In the genomic region with DNA sequence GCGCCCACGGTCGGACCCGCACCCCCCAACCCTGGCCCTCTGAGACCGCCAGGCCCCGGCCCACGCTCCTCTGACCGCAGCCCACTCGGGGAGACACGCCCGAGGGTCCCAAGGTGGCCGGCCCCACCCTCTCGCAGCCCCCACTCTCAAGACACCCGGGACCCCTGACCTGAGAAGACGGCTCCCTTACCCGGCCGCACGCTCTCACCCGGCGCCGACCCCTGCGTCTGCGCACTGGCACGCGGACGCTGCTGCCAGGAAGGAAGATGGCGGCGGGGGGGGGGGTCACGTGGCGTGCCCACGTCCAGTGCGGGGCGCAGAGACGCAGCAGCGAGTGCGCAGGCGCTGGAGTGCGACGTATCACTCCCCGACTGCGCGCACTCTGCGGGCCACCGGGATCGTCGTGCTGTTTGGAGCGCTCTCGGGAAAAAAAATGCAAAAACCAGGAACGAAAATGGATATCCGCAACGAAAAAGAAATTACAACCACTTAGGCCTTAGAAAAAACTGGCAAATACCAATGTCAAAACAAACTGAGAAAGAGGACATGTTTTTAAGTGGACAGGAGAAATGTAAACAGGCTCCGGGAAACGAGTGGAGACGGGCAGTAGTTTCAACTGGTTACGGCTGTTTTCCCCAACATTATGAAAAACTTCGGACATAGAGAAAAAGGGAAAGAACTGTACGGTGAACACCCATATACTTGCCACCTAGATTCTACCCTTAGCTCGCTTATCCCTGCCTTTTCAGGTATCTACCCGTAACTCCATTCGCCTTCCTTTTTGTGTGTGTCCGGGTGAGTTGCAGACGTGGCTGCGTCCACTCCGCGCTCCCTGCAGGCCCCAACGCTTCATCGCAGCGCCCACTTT, we compare ENCODE assay signal across 1 cellular context.
A peak's percentile ranks its signal among the peaks of the same experiment; 100 is the strongest.
TF ChIP-seq lines count a peak whose summit lies in the region.

A gene (minus strand): TSS at position 236 of the 868 bp plus-strand sequence. CDS start 902 bp downstream, outside the sequence.

TF ChIP-seq in HepG2, 621 proteins besides CTCF, POLR2A, EP300 and RAD21 (continued from another document and continues in another):
- TF ChIP-seq, protein P1, sequence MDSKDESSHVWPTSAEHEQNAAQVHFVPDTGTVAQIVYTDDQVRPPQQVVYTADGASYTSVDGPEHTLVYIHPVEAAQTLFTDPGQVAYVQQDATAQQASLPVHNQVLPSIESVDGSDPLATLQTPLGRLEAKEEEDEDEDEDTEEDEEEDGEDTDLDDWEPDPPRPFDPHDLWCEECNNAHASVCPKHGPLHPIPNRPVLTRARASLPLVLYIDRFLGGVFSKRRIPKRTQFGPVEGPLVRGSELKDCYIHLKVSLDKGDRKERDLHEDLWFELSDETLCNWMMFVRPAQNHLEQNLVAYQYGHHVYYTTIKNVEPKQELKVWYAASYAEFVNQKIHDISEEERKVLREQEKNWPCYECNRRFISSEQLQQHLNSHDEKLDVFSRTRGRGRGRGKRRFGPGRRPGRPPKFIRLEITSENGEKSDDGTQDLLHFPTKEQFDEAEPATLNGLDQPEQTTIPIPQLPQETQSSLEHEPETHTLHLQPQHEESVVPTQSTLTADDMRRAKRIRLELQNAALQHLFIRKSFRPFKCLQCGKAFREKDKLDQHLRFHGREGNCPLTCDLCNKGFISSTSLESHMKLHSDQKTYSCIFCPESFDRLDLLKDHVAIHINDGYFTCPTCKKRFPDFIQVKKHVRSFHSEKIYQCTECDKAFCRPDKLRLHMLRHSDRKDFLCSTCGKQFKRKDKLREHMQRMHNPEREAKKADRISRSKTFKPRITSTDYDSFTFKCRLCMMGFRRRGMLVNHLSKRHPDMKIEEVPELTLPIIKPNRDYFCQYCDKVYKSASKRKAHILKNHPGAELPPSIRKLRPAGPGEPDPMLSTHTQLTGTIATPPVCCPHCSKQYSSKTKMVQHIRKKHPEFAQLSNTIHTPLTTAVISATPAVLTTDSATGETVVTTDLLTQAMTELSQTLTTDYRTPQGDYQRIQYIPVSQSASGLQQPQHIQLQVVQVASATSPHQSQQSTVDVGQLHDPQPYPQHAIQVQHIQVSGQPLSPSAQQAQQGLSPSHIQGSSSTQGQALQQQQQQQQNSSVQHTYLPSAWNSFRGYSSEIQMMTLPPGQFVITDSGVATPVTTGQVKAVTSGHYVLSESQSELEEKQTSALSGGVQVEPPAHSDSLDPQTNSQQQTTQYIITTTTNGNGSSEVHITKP (CRISPR knock-in tag; IDR thresholded peaks at IDR 0.05; ENCODE audit: low read depth): no peak
- TF ChIP-seq, protein P2, sequence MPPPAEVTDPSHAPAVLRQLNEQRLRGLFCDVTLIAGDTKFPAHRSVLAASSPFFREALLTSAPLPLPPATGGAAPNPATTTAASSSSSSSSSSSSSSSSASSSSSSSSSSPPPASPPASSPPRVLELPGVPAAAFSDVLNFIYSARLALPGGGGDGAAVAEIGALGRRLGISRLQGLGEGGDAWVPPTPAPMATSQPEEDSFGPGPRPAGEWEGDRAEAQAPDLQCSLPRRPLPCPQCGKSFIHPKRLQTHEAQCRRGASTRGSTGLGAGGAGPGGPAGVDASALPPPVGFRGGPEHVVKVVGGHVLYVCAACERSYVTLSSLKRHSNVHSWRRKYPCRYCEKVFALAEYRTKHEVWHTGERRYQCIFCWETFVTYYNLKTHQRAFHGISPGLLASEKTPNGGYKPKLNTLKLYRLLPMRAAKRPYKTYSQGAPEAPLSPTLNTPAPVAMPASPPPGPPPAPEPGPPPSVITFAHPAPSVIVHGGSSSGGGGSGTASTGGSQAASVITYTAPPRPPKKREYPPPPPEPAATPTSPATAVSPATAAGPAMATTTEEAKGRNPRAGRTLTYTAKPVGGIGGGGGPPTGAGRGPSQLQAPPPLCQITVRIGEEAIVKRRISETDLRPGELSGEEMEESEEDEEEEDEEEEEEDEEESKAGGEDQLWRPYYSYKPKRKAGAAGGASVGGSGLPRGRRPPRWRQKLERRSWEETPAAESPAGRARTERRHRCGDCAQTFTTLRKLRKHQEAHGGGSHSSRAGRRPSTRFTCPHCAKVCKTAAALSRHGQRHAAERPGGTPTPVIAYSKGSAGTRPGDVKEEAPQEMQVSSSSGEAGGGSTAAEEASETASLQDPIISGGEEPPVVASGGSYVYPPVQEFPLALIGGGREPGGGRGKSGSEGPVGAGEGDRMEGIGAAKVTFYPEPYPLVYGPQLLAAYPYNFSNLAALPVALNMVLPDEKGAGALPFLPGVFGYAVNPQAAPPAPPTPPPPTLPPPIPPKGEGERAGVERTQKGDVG (CRISPR knock-in tag; IDR thresholded peaks at IDR 0.05; ENCODE audit: borderline replicate concordance): no peak
- TF ChIP-seq NPAS2 (CRISPR knock-in tag; IDR thresholded peaks at IDR 0.05; ENCODE audit: borderline replicate concordance): peak; percentile 83; the same call in 1 of the 2 replicates
- TF ChIP-seq, protein P3, sequence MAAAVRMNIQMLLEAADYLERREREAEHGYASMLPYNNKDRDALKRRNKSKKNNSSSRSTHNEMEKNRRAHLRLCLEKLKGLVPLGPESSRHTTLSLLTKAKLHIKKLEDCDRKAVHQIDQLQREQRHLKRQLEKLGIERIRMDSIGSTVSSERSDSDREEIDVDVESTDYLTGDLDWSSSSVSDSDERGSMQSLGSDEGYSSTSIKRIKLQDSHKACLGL (CRISPR knock-in tag; IDR thresholded peaks at IDR 0.05): peak; percentile 63
- TF ChIP-seq SOX13 (IDR thresholded peaks at IDR 0.05): no peak
- TF ChIP-seq SOX13 (CRISPR knock-in tag; conservative IDR thresholded peaks at IDR 0.05 in 1 of 2, IDR thresholded peaks at IDR 0.05 in 1 of 2): peak in 1 of 2 experiments; percentile 23; a peak in 1 of 4 replicates
- TF ChIP-seq, protein P4, sequence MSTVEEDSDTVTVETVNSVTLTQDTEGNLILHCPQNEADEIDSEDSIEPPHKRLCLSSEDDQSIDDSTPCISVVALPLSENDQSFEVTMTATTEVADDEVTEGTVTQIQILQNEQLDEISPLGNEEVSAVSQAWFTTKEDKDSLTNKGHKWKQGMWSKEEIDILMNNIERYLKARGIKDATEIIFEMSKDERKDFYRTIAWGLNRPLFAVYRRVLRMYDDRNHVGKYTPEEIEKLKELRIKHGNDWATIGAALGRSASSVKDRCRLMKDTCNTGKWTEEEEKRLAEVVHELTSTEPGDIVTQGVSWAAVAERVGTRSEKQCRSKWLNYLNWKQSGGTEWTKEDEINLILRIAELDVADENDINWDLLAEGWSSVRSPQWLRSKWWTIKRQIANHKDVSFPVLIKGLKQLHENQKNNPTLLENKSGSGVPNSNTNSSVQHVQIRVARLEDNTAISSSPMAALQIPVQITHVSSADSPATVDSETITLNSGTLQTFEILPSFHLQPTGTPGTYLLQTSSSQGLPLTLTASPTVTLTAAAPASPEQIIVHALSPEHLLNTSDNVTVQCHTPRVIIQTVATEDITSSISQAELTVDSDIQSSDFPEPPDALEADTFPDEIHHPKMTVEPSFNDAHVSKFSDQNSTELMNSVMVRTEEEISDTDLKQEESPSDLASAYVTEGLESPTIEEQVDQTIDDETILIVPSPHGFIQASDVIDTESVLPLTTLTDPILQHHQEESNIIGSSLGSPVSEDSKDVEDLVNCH (CRISPR knock-in tag; IDR thresholded peaks at IDR 0.05): no peak
- TF ChIP-seq, protein P5, sequence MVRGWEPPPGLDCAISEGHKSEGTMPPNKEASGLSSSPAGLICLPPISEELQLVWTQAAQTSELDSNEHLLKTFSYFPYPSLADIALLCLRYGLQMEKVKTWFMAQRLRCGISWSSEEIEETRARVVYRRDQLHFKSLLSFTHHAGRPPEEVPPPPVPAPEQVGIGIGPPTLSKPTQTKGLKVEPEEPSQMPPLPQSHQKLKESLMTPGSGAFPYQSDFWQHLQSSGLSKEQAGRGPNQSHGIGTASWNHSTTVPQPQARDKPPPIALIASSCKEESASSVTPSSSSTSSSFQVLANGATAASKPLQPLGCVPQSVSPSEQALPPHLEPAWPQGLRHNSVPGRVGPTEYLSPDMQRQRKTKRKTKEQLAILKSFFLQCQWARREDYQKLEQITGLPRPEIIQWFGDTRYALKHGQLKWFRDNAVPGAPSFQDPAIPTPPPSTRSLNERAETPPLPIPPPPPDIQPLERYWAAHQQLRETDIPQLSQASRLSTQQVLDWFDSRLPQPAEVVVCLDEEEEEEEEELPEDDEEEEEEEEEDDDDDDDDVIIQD (CRISPR knock-in tag; IDR thresholded peaks at IDR 0.05; ENCODE audit: low read depth): peak; percentile 14; the same call in 1 of the 2 replicates
- TF ChIP-seq, protein P6, sequence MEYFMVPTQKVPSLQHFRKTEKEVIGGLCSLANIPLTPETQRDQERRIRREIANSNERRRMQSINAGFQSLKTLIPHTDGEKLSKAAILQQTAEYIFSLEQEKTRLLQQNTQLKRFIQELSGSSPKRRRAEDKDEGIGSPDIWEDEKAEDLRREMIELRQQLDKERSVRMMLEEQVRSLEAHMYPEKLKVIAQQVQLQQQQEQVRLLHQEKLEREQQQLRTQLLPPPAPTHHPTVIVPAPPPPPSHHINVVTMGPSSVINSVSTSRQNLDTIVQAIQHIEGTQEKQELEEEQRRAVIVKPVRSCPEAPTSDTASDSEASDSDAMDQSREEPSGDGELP (IDR thresholded peaks at IDR 0.05; ENCODE audit: borderline replicate concordance, low read depth): peak; percentile 46; the same call in 1 of the 2 replicates
- TF ChIP-seq TCF7L2 (IDR thresholded peaks at IDR 0.05; ENCODE audit: low read depth, low read length): no peak
- TF ChIP-seq HOXA9 (CRISPR knock-in tag; IDR thresholded peaks at IDR 0.05; ENCODE audit: borderline replicate concordance): no peak
- 0 out of 2 replicates have a peak, but pooled peaks have one; percentile 41 for TF ChIP-seq ZNF124 (CRISPR knock-in tag; IDR thresholded peaks at IDR 0.05)
- peak; percentile 34; the same call in 1 of the 2 replicates for TF ChIP-seq ZNF788 (CRISPR knock-in tag; IDR thresholded peaks at IDR 0.05; ENCODE audit: borderline replicate concordance)
- TF ChIP-seq MAFF (IDR thresholded peaks at IDR 0.05; ENCODE audit: low read depth, low read length): no peak
- no peak for TF ChIP-seq ZNF747 (CRISPR knock-in tag; IDR thresholded peaks at IDR 0.05; ENCODE audit: borderline replicate concordance)
- TF ChIP-seq, protein P7, sequence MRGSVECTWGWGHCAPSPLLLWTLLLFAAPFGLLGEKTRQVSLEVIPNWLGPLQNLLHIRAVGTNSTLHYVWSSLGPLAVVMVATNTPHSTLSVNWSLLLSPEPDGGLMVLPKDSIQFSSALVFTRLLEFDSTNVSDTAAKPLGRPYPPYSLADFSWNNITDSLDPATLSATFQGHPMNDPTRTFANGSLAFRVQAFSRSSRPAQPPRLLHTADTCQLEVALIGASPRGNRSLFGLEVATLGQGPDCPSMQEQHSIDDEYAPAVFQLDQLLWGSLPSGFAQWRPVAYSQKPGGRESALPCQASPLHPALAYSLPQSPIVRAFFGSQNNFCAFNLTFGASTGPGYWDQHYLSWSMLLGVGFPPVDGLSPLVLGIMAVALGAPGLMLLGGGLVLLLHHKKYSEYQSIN (CRISPR knock-in tag; IDR thresholded peaks at IDR 0.05; ENCODE audit: borderline replicate concordance): no peak
- TF ChIP-seq TMF1 (CRISPR knock-in tag; IDR thresholded peaks at IDR 0.05; ENCODE audit: low read depth): no peak; the same call in 1 of the 2 replicates
- TF ChIP-seq, protein P8, sequence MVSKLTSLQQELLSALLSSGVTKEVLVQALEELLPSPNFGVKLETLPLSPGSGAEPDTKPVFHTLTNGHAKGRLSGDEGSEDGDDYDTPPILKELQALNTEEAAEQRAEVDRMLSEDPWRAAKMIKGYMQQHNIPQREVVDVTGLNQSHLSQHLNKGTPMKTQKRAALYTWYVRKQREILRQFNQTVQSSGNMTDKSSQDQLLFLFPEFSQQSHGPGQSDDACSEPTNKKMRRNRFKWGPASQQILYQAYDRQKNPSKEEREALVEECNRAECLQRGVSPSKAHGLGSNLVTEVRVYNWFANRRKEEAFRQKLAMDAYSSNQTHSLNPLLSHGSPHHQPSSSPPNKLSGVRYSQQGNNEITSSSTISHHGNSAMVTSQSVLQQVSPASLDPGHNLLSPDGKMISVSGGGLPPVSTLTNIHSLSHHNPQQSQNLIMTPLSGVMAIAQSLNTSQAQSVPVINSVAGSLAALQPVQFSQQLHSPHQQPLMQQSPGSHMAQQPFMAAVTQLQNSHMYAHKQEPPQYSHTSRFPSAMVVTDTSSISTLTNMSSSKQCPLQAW (CRISPR knock-in tag; IDR thresholded peaks at IDR 0.05): peak; percentile 68; the same call in 1 of the 2 replicates
- TF ChIP-seq MXI1 (IDR thresholded peaks at IDR 0.05; ENCODE audit: borderline replicate concordance, low read depth, low read length): peak; percentile 88; the same call in 1 of the 3 replicates
- TF ChIP-seq, protein P9, sequence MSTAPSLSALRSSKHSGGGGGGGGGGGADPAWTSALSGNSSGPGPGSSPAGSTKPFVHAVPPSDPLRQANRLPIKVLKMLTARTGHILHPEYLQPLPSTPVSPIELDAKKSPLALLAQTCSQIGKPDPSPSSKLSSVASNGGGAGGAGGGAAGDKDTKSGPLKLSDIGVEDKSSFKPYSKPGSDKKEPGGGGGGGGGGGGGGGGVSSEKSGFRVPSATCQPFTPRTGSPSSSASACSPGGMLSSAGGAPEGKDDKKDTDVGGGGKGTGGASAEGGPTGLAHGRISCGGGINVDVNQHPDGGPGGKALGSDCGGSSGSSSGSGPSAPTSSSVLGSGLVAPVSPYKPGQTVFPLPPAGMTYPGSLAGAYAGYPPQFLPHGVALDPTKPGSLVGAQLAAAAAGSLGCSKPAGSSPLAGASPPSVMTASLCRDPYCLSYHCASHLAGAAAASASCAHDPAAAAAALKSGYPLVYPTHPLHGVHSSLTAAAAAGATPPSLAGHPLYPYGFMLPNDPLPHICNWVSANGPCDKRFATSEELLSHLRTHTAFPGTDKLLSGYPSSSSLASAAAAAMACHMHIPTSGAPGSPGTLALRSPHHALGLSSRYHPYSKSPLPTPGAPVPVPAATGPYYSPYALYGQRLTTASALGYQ (CRISPR knock-in tag; IDR thresholded peaks at IDR 0.05): peak; percentile 48; the same call in 1 of the 2 replicates
- no peak for TF ChIP-seq HDAC6 (IDR thresholded peaks at IDR 0.05; ENCODE audit: low read depth, low read length)
- TF ChIP-seq ZNF33B (CRISPR knock-in tag; IDR thresholded peaks at IDR 0.05): no peak
- TF ChIP-seq MXD4 (CRISPR knock-in tag; IDR thresholded peaks at IDR 0.05): peak; percentile 67
- TF ChIP-seq, protein P10, sequence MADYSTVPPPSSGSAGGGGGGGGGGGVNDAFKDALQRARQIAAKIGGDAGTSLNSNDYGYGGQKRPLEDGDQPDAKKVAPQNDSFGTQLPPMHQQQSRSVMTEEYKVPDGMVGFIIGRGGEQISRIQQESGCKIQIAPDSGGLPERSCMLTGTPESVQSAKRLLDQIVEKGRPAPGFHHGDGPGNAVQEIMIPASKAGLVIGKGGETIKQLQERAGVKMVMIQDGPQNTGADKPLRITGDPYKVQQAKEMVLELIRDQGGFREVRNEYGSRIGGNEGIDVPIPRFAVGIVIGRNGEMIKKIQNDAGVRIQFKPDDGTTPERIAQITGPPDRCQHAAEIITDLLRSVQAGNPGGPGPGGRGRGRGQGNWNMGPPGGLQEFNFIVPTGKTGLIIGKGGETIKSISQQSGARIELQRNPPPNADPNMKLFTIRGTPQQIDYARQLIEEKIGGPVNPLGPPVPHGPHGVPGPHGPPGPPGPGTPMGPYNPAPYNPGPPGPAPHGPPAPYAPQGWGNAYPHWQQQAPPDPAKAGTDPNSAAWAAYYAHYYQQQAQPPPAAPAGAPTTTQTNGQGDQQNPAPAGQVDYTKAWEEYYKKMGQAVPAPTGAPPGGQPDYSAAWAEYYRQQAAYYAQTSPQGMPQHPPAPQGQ (CRISPR knock-in tag; IDR thresholded peaks at IDR 0.05; ENCODE audit: borderline replicate concordance): no peak
- TF ChIP-seq SMARCC2 (IDR thresholded peaks at IDR 0.05): no peak
- TF ChIP-seq SRSF4 (IDR thresholded peaks at IDR 0.05; ENCODE audit: low read depth, low read length, poor library complexity, severe bottlenecking): no peak
- TF ChIP-seq ZNF614 (CRISPR knock-in tag; IDR thresholded peaks at IDR 0.05; ENCODE audit: borderline replicate concordance): 0 out of 2 replicates have a peak, but pooled peaks have one; percentile 26
- peak; percentile 64 for TF ChIP-seq TARDBP (CRISPR knock-in tag; IDR thresholded peaks at IDR 0.05)
